ENCODE assay signal across 15 cellular contexts in genomic region chr19:36330226-36330625, GRCh38. TPM values are rescaled to one million over a fixed set of nuclear protein-coding genes. Genes with fewer than 3 reads are reported as not detected.
DNase-seq lines count a peak whose midpoint lies in the region; ATAC-seq and TF ChIP-seq lines count a peak whose summit lies in the region.
"Had no signal": no experiment of that assay in that cellular context is flagged by ENCODE, and none has a peak within 500 bp of the region (broad histone marks: within the 10 kb centered on the region; RNA-seq: fewer than 3 reads in every experiment).

No MANE protein-coding gene starts in this region.

- peaks cover 4 to 14% of the 10 kb centered on the region in 2 experiments; a peak in 2 of 4 replicates for H3K4me1 ChIP-seq in SK-N-SH (ENCODE audit: control insufficient read depth in 1 of 2, insufficient read depth in 2 of 2, low read depth in 1 of 2, low read length in 1 of 2)
- peaks cover 3% of the 10 kb centered on the region for H3K4me1 ChIP-seq in skeletal muscle satellite cell (ENCODE audit: control insufficient read depth, insufficient read depth, low read length)
- H3K4me1 ChIP-seq in ascending aorta: peaks cover 0 to 3% of the 10 kb centered on the region in 2 donors

- DNase-seq in SK-N-SH (no peak), WTC11 (ENCODE audit: low spot score) (no peak), ascending aorta (ENCODE audit: low spot score in 2 of 2) (no peak), glomerular visceral epithelial cell (ENCODE audit: extremely low spot score) (no peak)
- no peak for DNase-seq in activated naive CD4-positive, alpha-beta T cell treated with anti-CD3 and anti-CD28 coated beads for 36 hours
- DNase-seq: adrenal gland, gastrocnemius medialis, left lung, NCI-H1436 treated with DMSO at 0.1 percent for 48 hours, NCI-H524 had no signal

- no peaks in the 10 kb centered on the region for H3K27me3 ChIP-seq in SK-N-SH (ENCODE audit: insufficient read depth)
- H3K27me3 ChIP-seq in skeletal muscle satellite cell (ENCODE audit: control insufficient read depth, insufficient read depth, low read length): no peaks in the 10 kb centered on the region
- H3K27me3 ChIP-seq in ascending aorta: no peaks in the 10 kb centered on the region
- H3K27me3 ChIP-seq: adrenal gland, gastrocnemius medialis, left lung, upper lobe of left lung had no signal

- 65% methylated on average over 19 of the region's 19 CpGs for WGBS in SK-N-SH (ENCODE audit: low lambda C conversion rate)

- H3K9me3 ChIP-seq in SK-N-SH: no peaks in the 10 kb centered on the region
- H3K9me3 ChIP-seq in iPS-18c (ENCODE audit: control insufficient read depth, insufficient read depth, low read length): peaks cover 2% of the 10 kb centered on the region
- H3K9me3 ChIP-seq in skeletal muscle satellite cell (replicated peaks; ENCODE audit: low read length): no peaks in the 10 kb centered on the region
- peaks cover 0 to 57% of the 10 kb centered on the region in 2 donors for H3K9me3 ChIP-seq in ascending aorta
- H3K9me3 ChIP-seq: adrenal gland, gastrocnemius medialis had no signal

- peaks cover 56% of the 10 kb centered on the region for H3K36me3 Mint-ChIP-seq in WTC11
- peaks cover 50% of the 10 kb centered on the region for H3K36me3 Mint-ChIP-seq in activated naive CD4-positive, alpha-beta T cell treated with anti-CD3 and anti-CD28 coated beads for 36 hours (ENCODE audit: low read depth)

- no peak for TF ChIP-seq RAD21 in SK-N-SH (IDR thresholded peaks at IDR 0.05; ENCODE audit: low read length)

- no peak for TF ChIP-seq CTCF in SK-N-SH (IDR thresholded peaks at IDR 0.05)
- no peak for TF ChIP-seq CTCF in WTC11 (IDR thresholded peaks at IDR 0.05)
- no peak for TF ChIP-seq CTCF in ascending aorta (IDR thresholded peaks at IDR 0.05)

- POLR2A ChIA-PET in SK-N-SH (lab: Yijun Ruan, JAX): no interaction called here
- POLR2A ChIA-PET in WTC11 (lab: Charles Lee): interaction anchor here (1.1 kb wide), 1 partner anchor 50 kb away, joined by 3 read pairs; no protein-coding TSS in a partner anchor

- H3K4me1 Mint-ChIP-seq in WTC11: peaks cover 20% of the 10 kb centered on the region
- H3K4me1 Mint-ChIP-seq in activated naive CD4-positive, alpha-beta T cell treated with anti-CD3 and anti-CD28 coated beads for 36 hours (ENCODE audit: low read depth): peaks cover 4% of the 10 kb centered on the region

- ATAC-seq in SK-N-SH treated with all-trans-retinoic acid at 6 μM for 48 hours (no peak), WTC11 (no peak)
- ATAC-seq: gastrocnemius medialis, left lung had no signal

- H3K36me3 ChIP-seq in SK-N-SH (replicated peaks in 1 of 2; ENCODE audit: control insufficient read depth in 1 of 2, insufficient read depth in 2 of 2, low read length in 1 of 2) (peaks cover 16 to 40% of the 10 kb centered on the region in 2 experiments), skeletal muscle satellite cell (ENCODE audit: insufficient read depth, low read length) (peaks cover 30% of the 10 kb centered on the region), ascending aorta (peaks cover 19 to 20% of the 10 kb centered on the region in 2 donors)

- no peaks in the 10 kb centered on the region for H3F3A ChIP-seq in SK-N-SH (replicated peaks; ENCODE audit: insufficient read depth)

- no peak overlapping the region; a peak in 1 of 4 replicates for H3K27ac ChIP-seq in SK-N-SH (ENCODE audit: low read depth in 2 of 2, low read length in 1 of 2)
- H3K27ac ChIP-seq in ascending aorta: no peak overlapping the region
- H3K27ac ChIP-seq: adrenal gland, left lung, RWPE1, upper lobe of left lung had no signal

- intact Hi-C loops in ascending aorta (cut with DNase I): no loop called here
- intact Hi-C loops in activated naive CD4-positive, alpha-beta T cell treated with anti-CD3 and anti-CD28 coated beads for 36 hours (cut with micrococcal nuclease): no loop called here

- H3K27me3 Mint-ChIP-seq in WTC11 (ENCODE audit: low read depth): no peaks in the 10 kb centered on the region; the same call in 1 of the 2 replicates
- no peaks in the 10 kb centered on the region for H3K27me3 Mint-ChIP-seq in activated naive CD4-positive, alpha-beta T cell treated with anti-CD3 and anti-CD28 coated beads for 36 hours (ENCODE audit: low read depth)

- peak overlapping the region in 1 of 2 experiments; percentile 89; a peak in 2 of 4 replicates for H3K4me3 ChIP-seq in SK-N-SH (ENCODE audit: low read depth in 2 of 2, low read length in 1 of 2)
- peak overlapping the region; percentile 97 for H3K4me3 ChIP-seq in iPS-18c (ENCODE audit: insufficient read depth, low read depth, low read length)
- H3K4me3 ChIP-seq in skeletal muscle satellite cell (ENCODE audit: low read length): no peak overlapping the region
- no peak overlapping the region for H3K4me3 ChIP-seq in ascending aorta

- H2AFZ ChIP-seq in SK-N-SH (ENCODE audit: low read depth): no peak overlapping the region

- H3K4me2 ChIP-seq in SK-N-SH: peak overlapping the region; percentile 76
- peak overlapping the region; percentile 94 for H3K4me2 ChIP-seq in skeletal muscle satellite cell (ENCODE audit: low read length)

- H3K27ac Mint-ChIP-seq in WTC11: peak overlapping the region; percentile 91
- H3K27ac Mint-ChIP-seq in activated naive CD4-positive, alpha-beta T cell treated with anti-CD3 and anti-CD28 coated beads for 36 hours: no peak overlapping the region

- CTCF ChIA-PET in SK-N-SH (lab: Yijun Ruan, JAX) (no interaction called here), WTC11 (lab: Charles Lee) (interaction anchor here (0.6 kb wide), 1 partner anchor 843 kb away, joined by 3 read pairs; no protein-coding TSS in a partner anchor)
- CTCF ChIA-PET in activated naive CD4-positive, alpha-beta T cell treated with anti-CD3 and anti-CD28 coated beads for 36 hours (lab: Charles Lee): interaction anchor here (0.6 kb wide), 1 partner anchor 771 kb away, joined by 3 read pairs; no protein-coding TSS in a partner anchor

- no peaks in the 10 kb centered on the region for H3K9me3 Mint-ChIP-seq in WTC11
- peaks cover 57% of the 10 kb centered on the region for H3K9me3 Mint-ChIP-seq in activated naive CD4-positive, alpha-beta T cell treated with anti-CD3 and anti-CD28 coated beads for 36 hours

- TF ChIP-seq EP300 in SK-N-SH (IDR thresholded peaks at IDR 0.05; ENCODE audit: borderline replicate concordance in 1 of 2, low read depth in 1 of 2, low read length in 1 of 2): no peak

- H3K9me2 ChIP-seq in SK-N-SH: no peaks in the 10 kb centered on the region

- peaks cover 16% of the 10 kb centered on the region; the same call in 1 of the 2 replicates for H3K79me2 ChIP-seq in SK-N-SH (ENCODE audit: insufficient read depth)

- no peak overlapping the region for H3K9ac ChIP-seq in SK-N-SH
- H3K9ac ChIP-seq in skeletal muscle satellite cell (ENCODE audit: low read depth, low read length): no peak overlapping the region

- H4K20me1 ChIP-seq in SK-N-SH (ENCODE audit: insufficient read depth): no peaks in the 10 kb centered on the region

- H3K4me3 Mint-ChIP-seq in WTC11: peak overlapping the region; percentile 92
- no peak overlapping the region for H3K4me3 Mint-ChIP-seq in activated naive CD4-positive, alpha-beta T cell treated with anti-CD3 and anti-CD28 coated beads for 36 hours

TF ChIP-seq in SK-N-SH, 30 proteins besides CTCF, POLR2A, EP300 and RAD21 (continues in another document):
- TF ChIP-seq FOXM1 (IDR thresholded peaks at IDR 0.05; ENCODE audit: low read depth) (no peak), PBX3 (IDR thresholded peaks at IDR 0.05) (no peak)

TF ChIP-seq in SK-N-SH treated with all-trans-retinoic acid at 6 μM for 48 hours, 23 proteins besides CTCF, POLR2A, EP300 and RAD21 (continues in another document):
- no peak for TF ChIP-seq ZNF70 (CRISPR knock-in tag; IDR thresholded peaks at IDR 0.05)
- TF ChIP-seq CSDC2 (CRISPR knock-in tag; IDR thresholded peaks at IDR 0.05): no peak
- TF ChIP-seq ARNTL (CRISPR knock-in tag; IDR thresholded peaks at IDR 0.05; ENCODE audit: borderline replicate concordance, low read depth): no peak
- TF ChIP-seq OSR1 (CRISPR knock-in tag; IDR thresholded peaks at IDR 0.05): no peak
- TF ChIP-seq BACH2 (CRISPR knock-in tag; IDR thresholded peaks at IDR 0.05; ENCODE audit: borderline replicate concordance): no peak
- TF ChIP-seq ZFP3 (CRISPR knock-in tag; IDR thresholded peaks at IDR 0.05): no peak
- TF ChIP-seq PPARA (CRISPR knock-in tag; IDR thresholded peaks at IDR 0.05; ENCODE audit: borderline replicate concordance): no peak

TF ChIP-seq in WTC11, 78 proteins besides CTCF, POLR2A, EP300 and RAD21 (continues in another document):
- no peak for TF ChIP-seq STAT6 (CRISPR knock-in tag; conservative IDR thresholded peaks at IDR 0.05; ENCODE audit: low read depth)

RNA-seq across cellular contexts. Expression of gene ZFP14, which starts 48.8 kb away (rescaled TPM):
- 1.1 and 2.5 TPM in 2 replicates for polyA plus RNA-seq in SK-N-SH (2012; rRNA removed)
- 1.5 and 1.7 TPM in 2 replicates for polyA plus RNA-seq in SK-N-SH (2012; cell fraction: cytosol; rRNA removed)
- polyA plus RNA-seq in SK-N-SH (2012; cell fraction: nucleus; rRNA removed): 2.9 and 5.0 TPM in 2 replicates
- total RNA-seq in WTC11 (2021): 7.9 to 9.6 TPM (median 8.5 TPM) in 3 replicates
- total RNA-seq in skeletal muscle satellite cell (2012; rRNA removed): 1.3 and 2.8 TPM in 2 replicates
- total RNA-seq in ascending aorta: 1.2 TPM
- total RNA-seq in activated naive CD4-positive, alpha-beta T cell treated with anti-CD3 and anti-CD28 coated beads for 36 hours: 1 to 10 TPM; 2.2 to 3.1 TPM
